Comparison of ENCODE assay signal across 8 cellular contexts in the genomic region with DNA sequence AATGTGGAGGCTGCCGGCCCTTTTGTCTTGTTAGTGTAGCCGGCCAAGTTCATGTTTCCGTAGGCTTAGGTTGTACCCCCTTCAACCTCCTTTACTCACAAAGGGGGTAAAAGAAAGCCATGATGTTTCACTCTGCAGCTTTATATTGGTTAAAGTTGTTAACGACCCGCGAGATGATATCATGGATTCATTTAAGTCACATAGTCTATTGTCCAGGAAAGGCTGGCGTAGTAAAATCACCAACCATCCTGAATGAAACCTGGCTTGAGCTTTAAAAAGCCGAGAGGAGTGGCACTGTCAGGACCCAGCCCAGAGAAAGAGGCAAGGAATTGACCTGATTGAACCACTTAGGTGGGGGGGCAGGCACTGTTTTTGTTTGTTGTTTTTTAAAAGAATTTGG. TPM values are rescaled to one million over a fixed set of nuclear protein-coding genes. Genes with fewer than 3 reads are reported as not detected.
DNase-seq lines count a peak whose midpoint lies in the region; ATAC-seq lines count a peak whose summit lies in the region.

No MANE protein-coding gene starts in this region.

- no peaks in the 10 kb centered on the region for H3K27me3 Mint-ChIP-seq in activated CD4-positive, alpha-beta T cell treated with anti-CD3 and anti-CD28 coated beads, Interleukin-2, amount 10 ng/mL, durations not matched to agents 24 days and 14 days

- H3K27me3 ChIP-seq in layer of hippocampus (ENCODE audit: control insufficient read depth, insufficient read depth, low read length) (no peaks in the 10 kb centered on the region), thymus (ENCODE audit: control insufficient read depth, insufficient read depth) (no peaks in the 10 kb centered on the region)

- H3K27ac Mint-ChIP-seq in activated CD4-positive, alpha-beta T cell treated with anti-CD3 and anti-CD28 coated beads, Interleukin-2, amount 10 ng/mL, durations not matched to agents 24 days and 14 days = no peak overlapping the region

- peaks cover 26% of the 10 kb centered on the region for H3K4me1 Mint-ChIP-seq in activated CD4-positive, alpha-beta T cell treated with anti-CD3 and anti-CD28 coated beads, Interleukin-2, amount 10 ng/mL, durations not matched to agents 24 days and 14 days

- peaks cover 11% of the 10 kb centered on the region for H3K4me1 ChIP-seq in thymus (ENCODE audit: control insufficient read depth, insufficient read depth, low read length)

- no peak for DNase-seq in activated CD4-positive, alpha-beta T cell treated with anti-CD3 and anti-CD28 coated beads, Interleukin-2, amount 10 ng/mL, durations not matched to agents 24 days and 14 days
- DNase-seq in activated CD4-positive, alpha-beta T cell treated with anti-CD3 and anti-CD28 coated beads for 48 hours = no peak
- DNase-seq in astrocyte of the hippocampus (ENCODE audit: low read depth, low spot score) = peak; percentile 40
- DNase-seq in NCI-H446 (lab: John Stamatoyannopoulos, UW) = no peak
- no peak for DNase-seq in NCI-H446 treated with DMSO at 0.1 percent for 48 hours (lab: John Stamatoyannopoulos, UW)

- H3K36me3 Mint-ChIP-seq in activated CD4-positive, alpha-beta T cell treated with anti-CD3 and anti-CD28 coated beads, Interleukin-2, amount 10 ng/mL, durations not matched to agents 24 days and 14 days (ENCODE audit: low read depth) = peaks cover 38% of the 10 kb centered on the region

- peak overlapping the region; percentile 73 for H3K4me3 ChIP-seq in thymus (ENCODE audit: low read length)

- 21% methylated on average over 8 of the region's 8 CpGs for WGBS in thymus

- H3K36me3 ChIP-seq in thymus (ENCODE audit: control insufficient read depth, insufficient read depth) = peaks cover 10% of the 10 kb centered on the region

- H3K9me3 Mint-ChIP-seq in activated CD4-positive, alpha-beta T cell treated with anti-CD3 and anti-CD28 coated beads, Interleukin-2, amount 10 ng/mL, durations not matched to agents 24 days and 14 days = no peaks in the 10 kb centered on the region

- intact Hi-C loops in activated CD4-positive, alpha-beta T cell treated with anti-CD3 and anti-CD28 coated beads, Interleukin-2, amount 10 ng/mL, durations not matched to agents 24 days and 14 days (cut with micrococcal nuclease) = loop anchor here (2.0 to 10.0 kb wide), 4 partner anchors 56 to 466 kb away; a partner anchor contains a TSS

- H3K9me3 ChIP-seq in thymus (ENCODE audit: control insufficient read depth) = no peaks in the 10 kb centered on the region

- ATAC-seq in GM18861 (IDR thresholded peaks at IDR 0.05; ENCODE audit: unreplicated experiment) = no peak

- H3K27ac ChIP-seq in layer of hippocampus (ENCODE audit: low read depth, low read length) = peak overlapping the region; percentile 80
- peak overlapping the region; percentile 75 for H3K27ac ChIP-seq in thymus (ENCODE audit: low read depth)

- H3K4me3 Mint-ChIP-seq in activated CD4-positive, alpha-beta T cell treated with anti-CD3 and anti-CD28 coated beads, Interleukin-2, amount 10 ng/mL, durations not matched to agents 24 days and 14 days = peak overlapping the region; percentile 94

RNA-seq across cellular contexts. Expression of a gene that starts 1.3 kb away (rescaled TPM):
- total RNA-seq in activated CD4-positive, alpha-beta T cell treated with anti-CD3 and anti-CD28 coated beads, Interleukin-2, amount 10 ng/mL, durations not matched to agents 24 days and 14 days = 103 and 105 TPM in 2 replicates
- 14.1 TPM for polyA plus RNA-seq in thymus

RNA-seq across cellular contexts. Expression of a gene that starts 5.4 kb away (rescaled TPM):
- total RNA-seq in activated CD4-positive, alpha-beta T cell treated with anti-CD3 and anti-CD28 coated beads, Interleukin-2, amount 10 ng/mL, durations not matched to agents 24 days and 14 days = 44.8 and 46.2 TPM in 2 replicates
- 25.9 TPM for polyA plus RNA-seq in thymus

RNA-seq across cellular contexts. Expression of a gene that starts 17.7 kb away (rescaled TPM):
- 5.8 and 5.9 TPM in 2 replicates for total RNA-seq in activated CD4-positive, alpha-beta T cell treated with anti-CD3 and anti-CD28 coated beads, Interleukin-2, amount 10 ng/mL, durations not matched to agents 24 days and 14 days
- 9.5 TPM for polyA plus RNA-seq in thymus

RNA-seq across cellular contexts. Expression of a gene that starts 46.3 kb away (rescaled TPM):
- 6.6 and 6.9 TPM in 2 replicates for total RNA-seq in activated CD4-positive, alpha-beta T cell treated with anti-CD3 and anti-CD28 coated beads, Interleukin-2, amount 10 ng/mL, durations not matched to agents 24 days and 14 days
- polyA plus RNA-seq in thymus = 9.1 TPM
